In genomic region chr9:78778843-78779486, GRCh38 we compare ENCODE assay signal across 16 cellular contexts.
"Had no signal": no experiment of that assay in that cellular context is flagged by ENCODE, and none has a peak within 500 bp of the region (broad histone marks: within the 10 kb centered on the region; RNA-seq: fewer than 3 reads in every experiment).

No MANE protein-coding gene starts in this region.

- H3K27ac Mint-ChIP-seq: activated B cell treated with CpG ODN at 0.5 μM for 24 hours; activated CD4-positive, alpha-beta T cell treated with anti-CD3 and anti-CD28 coated beads, Interleukin-2, amount 10 ng/mL, durations not matched to agents 24 days and 14 days; activated naive CD8-positive, alpha-beta T cell treated with anti-CD3 and anti-CD28 coated beads, Interleukin-2, amount 50 U/mL, for 24 hours; activated T-helper 1 cell treated with anti-CD3 and anti-CD28 coated beads, Interleukin-12 subunit alpha, Interleukin-12 subunit beta, Interleukin-2, Interleukin-4 antibody, amounts not matched to agents 30 ng/mL and 10 ng/mL and 1 ng/mL, durations not matched to agents 14 hours and 24 hours and 36 hours; naive thymus-derived CD8-positive, alpha-beta T cell; stimulated activated effector memory CD8-positive, alpha-beta T cell treated with anti-CD3 and anti-CD28 coated beads, Interleukin-12 subunit alpha, Interleukin-12 subunit beta, amount 100 ng/mL, for 72 hours; T-helper 2 cell treated with Interferon-gamma antibody and Interleukin-4, amounts not matched to agents 5 μg/mL and 100 μg/mL, for 36 hours had no signal

- H3K27me3 ChIP-seq: esophagus muscularis mucosa, heart left ventricle, upper lobe of right lung had no signal

- H3K9me3 Mint-ChIP-seq: activated B cell treated with CpG ODN at 0.5 μM for 24 hours; activated CD4-positive, alpha-beta T cell treated with anti-CD3 and anti-CD28 coated beads, Interleukin-2, amount 10 ng/mL, durations not matched to agents 24 days and 14 days; activated naive CD8-positive, alpha-beta T cell treated with anti-CD3 and anti-CD28 coated beads, Interleukin-2, amount 50 U/mL, for 24 hours; activated T-helper 1 cell treated with anti-CD3 and anti-CD28 coated beads, Interleukin-12 subunit alpha, Interleukin-12 subunit beta, Interleukin-2, Interleukin-4 antibody, amounts not matched to agents 30 ng/mL and 10 ng/mL and 1 ng/mL, durations not matched to agents 14 hours and 24 hours and 36 hours; T-helper 2 cell treated with Interferon-gamma antibody and Interleukin-4, amounts not matched to agents 5 μg/mL and 100 μg/mL, for 36 hours had no signal

- H3K4me3 ChIP-seq: esophagus muscularis mucosa, heart left ventricle, mucosa of descending colon, thoracic aorta, upper lobe of right lung had no signal

- H3K4me1 Mint-ChIP-seq: activated CD4-positive, alpha-beta T cell treated with anti-CD3 and anti-CD28 coated beads, Interleukin-2, amount 10 ng/mL, durations not matched to agents 24 days and 14 days; activated naive CD8-positive, alpha-beta T cell treated with anti-CD3 and anti-CD28 coated beads, Interleukin-2, amount 50 U/mL, for 24 hours; stimulated activated effector memory CD8-positive, alpha-beta T cell treated with anti-CD3 and anti-CD28 coated beads, Interleukin-12 subunit alpha, Interleukin-12 subunit beta, amount 100 ng/mL, for 72 hours had no signal

- H3K27ac ChIP-seq: esophagus muscularis mucosa, thoracic aorta, upper lobe of right lung had no signal

- H3K27me3 Mint-ChIP-seq: activated B cell treated with CpG ODN at 0.5 μM for 24 hours; activated CD4-positive, alpha-beta T cell treated with anti-CD3 and anti-CD28 coated beads, Interleukin-2, amount 10 ng/mL, durations not matched to agents 24 days and 14 days; activated naive CD8-positive, alpha-beta T cell treated with anti-CD3 and anti-CD28 coated beads, Interleukin-2, amount 50 U/mL, for 24 hours had no signal

- H3K4me1 ChIP-seq: esophagus muscularis mucosa, upper lobe of right lung had no signal

- H3K9me3 ChIP-seq: esophagus muscularis mucosa, heart left ventricle, mucosa of descending colon, thoracic aorta, upper lobe of right lung had no signal

- H3K36me3 Mint-ChIP-seq: naive thymus-derived CD8-positive, alpha-beta T cell; stimulated activated effector memory CD8-positive, alpha-beta T cell treated with anti-CD3 and anti-CD28 coated beads, Interleukin-12 subunit alpha, Interleukin-12 subunit beta, amount 100 ng/mL, for 72 hours had no signal

- H3K4me3 Mint-ChIP-seq: activated B cell treated with CpG ODN at 0.5 μM for 24 hours; activated CD4-positive, alpha-beta T cell treated with anti-CD3 and anti-CD28 coated beads, Interleukin-2, amount 10 ng/mL, durations not matched to agents 24 days and 14 days; activated naive CD8-positive, alpha-beta T cell treated with anti-CD3 and anti-CD28 coated beads, Interleukin-2, amount 50 U/mL, for 24 hours; activated T-helper 1 cell treated with anti-CD3 and anti-CD28 coated beads, Interleukin-12 subunit alpha, Interleukin-12 subunit beta, Interleukin-2, Interleukin-4 antibody, amounts not matched to agents 30 ng/mL and 10 ng/mL and 1 ng/mL, durations not matched to agents 14 hours and 24 hours and 36 hours; naive thymus-derived CD8-positive, alpha-beta T cell; stimulated activated effector memory CD8-positive, alpha-beta T cell treated with anti-CD3 and anti-CD28 coated beads, Interleukin-12 subunit alpha, Interleukin-12 subunit beta, amount 100 ng/mL, for 72 hours; T-helper 2 cell treated with Interferon-gamma antibody and Interleukin-4, amounts not matched to agents 5 μg/mL and 100 μg/mL, for 36 hours had no signal

- H3K36me3 ChIP-seq: esophagus muscularis mucosa, heart left ventricle, thoracic aorta, upper lobe of right lung had no signal

- DNase-seq: activated B cell treated with CpG ODN at 0.5 μM for 24 hours; activated CD4-positive, alpha-beta T cell treated with anti-CD3 and anti-CD28 coated beads, Interleukin-2, amount 10 ng/mL, durations not matched to agents 24 days and 14 days; activated CD8-positive, alpha-beta memory T cell treated with anti-CD3 and anti-CD28 coated beads for 24 hours; activated naive CD8-positive, alpha-beta T cell treated with anti-CD3 and anti-CD28 coated beads, Interleukin-2, amount 50 U/mL, for 24 hours; aorta; foreskin fibroblast; mucosa of descending colon; naive thymus-derived CD8-positive, alpha-beta T cell; SW 1271; upper lobe of right lung had no signal

- ATAC-seq: activated naive CD8-positive, alpha-beta T cell treated with anti-CD3 and anti-CD28 coated beads, Interleukin-2, amount 50 U/mL, for 24 hours; mucosa of descending colon; naive thymus-derived CD8-positive, alpha-beta T cell; stimulated activated effector memory CD8-positive, alpha-beta T cell treated with anti-CD3 and anti-CD28 coated beads, Interleukin-12 subunit alpha, Interleukin-12 subunit beta, amount 100 ng/mL, for 72 hours; upper lobe of right lung had no signal
